ENCODE assay signal across 16 cellular contexts in genomic region chr7:17055596-17055995, GRCh38.
A peak's percentile ranks its signal among the peaks of the same experiment; 100 is the strongest.
DNase-seq lines count a peak whose midpoint lies in the region; TF ChIP-seq lines count a peak whose summit lies in the region.
"Had no signal": no experiment of that assay in that cellular context is flagged by ENCODE, and none has a peak within 500 bp of the region (broad histone marks: within the 10 kb centered on the region; RNA-seq: fewer than 3 reads in every experiment).

No MANE protein-coding gene starts in this region.

- H3K9ac ChIP-seq in mammary epithelial cell (ENCODE audit: insufficient read depth, low read length) = no peak overlapping the region
- H3K9ac ChIP-seq in smooth muscle cell (ENCODE audit: low read depth) = no peak overlapping the region
- H3K9ac ChIP-seq: BLaER1 treated with 17β-estradiol and CSF1 and Interleukin-3, amounts not matched to agents 10 nM and 100 nM had no signal

- H3F3A ChIP-seq in smooth muscle cell (ENCODE audit: low read depth) = no peaks in the 10 kb centered on the region

- intact Hi-C loops in mammary epithelial cell (cut with micrococcal nuclease) (loop anchor here (5.0 kb wide), 1 partner anchor 43 kb away; no protein-coding TSS in a partner anchor), prostate gland (cut with DNase I) (no loop called here)

- dilution Hi-C loops in mammary epithelial cell (cut with HindIII; ENCODE audit: low sequenced_read_pairs) = no loop called here

- H3K36me3 ChIP-seq in mammary epithelial cell (ENCODE audit: insufficient read depth, low read length) (no peaks in the 10 kb centered on the region), smooth muscle cell (ENCODE audit: low read depth) (no peaks in the 10 kb centered on the region), prostate gland (no peaks in the 10 kb centered on the region)
- H3K36me3 ChIP-seq: BLaER1 treated with 17β-estradiol and CSF1 and Interleukin-3, amounts not matched to agents 10 nM and 100 nM had no signal

- no peaks in the 10 kb centered on the region for H3K79me2 ChIP-seq in mammary epithelial cell (ENCODE audit: insufficient read depth, low read length)
- no peaks in the 10 kb centered on the region for H3K79me2 ChIP-seq in smooth muscle cell (ENCODE audit: low read depth)

- CTCF ChIA-PET in mammary epithelial cell (lab: Charles Lee; ENCODE audit: low non-redundant PET) = no interaction called here

- H3K4me1 ChIP-seq in mammary epithelial cell (ENCODE audit: insufficient read depth, low read length) (peaks cover 31% of the 10 kb centered on the region), smooth muscle cell (ENCODE audit: low read depth) (no peaks in the 10 kb centered on the region), prostate gland (replicated peaks) (no peaks in the 10 kb centered on the region)

- no peak for TF ChIP-seq CTCF in AG10803 (conservative IDR thresholded peaks at IDR 0.05; ENCODE audit: low read length)
- no peak for TF ChIP-seq CTCF in mammary epithelial cell (conservative IDR thresholded peaks at IDR 0.05 in 1 of 2, IDR thresholded peaks at IDR 0.05 in 1 of 2; ENCODE audit: extremely low read depth in 1 of 2, insufficient read depth in 1 of 2, low read depth in 1 of 2, low read length in 2 of 2)
- TF ChIP-seq CTCF in smooth muscle cell (IDR thresholded peaks at IDR 0.05; ENCODE audit: borderline replicate concordance, insufficient read depth, poor library complexity, severe bottlenecking) = no peak
- TF ChIP-seq CTCF in prostate gland (IDR thresholded peaks at IDR 0.05) = no peak

- TF ChIP-seq POLR2A in prostate gland (IDR thresholded peaks at IDR 0.05) = no peak

- in situ Hi-C loops in mammary epithelial cell (cut with MboI; ENCODE audit: low sequenced_read_pairs in 2 of 2) = no loop called here

- no peak overlapping the region for H3K4me3 ChIP-seq in AG10803 (ENCODE audit: low read length)
- H3K4me3 ChIP-seq in mammary epithelial cell (replicated peaks in 1 of 3; ENCODE audit: insufficient read depth in 1 of 3, low read depth in 2 of 3, low read length in 3 of 3) = no peak overlapping the region
- no peak overlapping the region for H3K4me3 ChIP-seq in smooth muscle cell
- H3K4me3 ChIP-seq in prostate gland = no peak overlapping the region
- H3K4me3 ChIP-seq: BLaER1 treated with 17β-estradiol and CSF1 and Interleukin-3, amounts not matched to agents 10 nM and 100 nM; GM12878 had no signal

- H3K4me2 ChIP-seq in mammary epithelial cell (ENCODE audit: insufficient read depth, low read depth, low read length) = peak overlapping the region; percentile 64
- H3K4me2 ChIP-seq in smooth muscle cell = no peak overlapping the region
- H3K4me2 ChIP-seq: BLaER1 treated with 17β-estradiol and CSF1 and Interleukin-3, amounts not matched to agents 10 nM and 100 nM had no signal

- BruUV-seq in mammary epithelial cell (replicated peaks; lab: Mats Ljungman, UMichigan) = no TSS peak

- DNase-seq in AG10803 (ENCODE audit: low read depth) (peak; percentile 66), mammary epithelial cell (no peak), fibroblast of gingiva (ENCODE audit: low read depth) (peak; percentile 73), smooth muscle cell (lab: John Stamatoyannopoulos, UW; ENCODE audit: unreplicated experiment) (no peak), prostate gland (ENCODE audit: low spot score) (no peak)
- DNase-seq in stimulated activated naive CD4-positive, alpha-beta T cell treated with Interleukin-2 at 50 U/mL for 16 hours (lab: John Stamatoyannopoulos, UW) = no peak
- no peak for DNase-seq in activated CD4-positive, alpha-beta T cell treated with anti-CD3 and anti-CD28 coated beads, Interleukin-2, amount 50 U/mL, for 4 hours
- DNase-seq: 8988T; Calu3; CD8-positive, alpha-beta T cell; DMS79 treated with DMSO at 0.1 percent for 48 hours; GF-D8; GOT3; H9 had no signal

- H4K20me1 ChIP-seq in mammary epithelial cell (ENCODE audit: insufficient read depth, low read length) (no peaks in the 10 kb centered on the region), smooth muscle cell (ENCODE audit: low read depth) (no peaks in the 10 kb centered on the region)
- H4K20me1 ChIP-seq: BLaER1 treated with 17β-estradiol and CSF1 and Interleukin-3, amounts not matched to agents 10 nM and 100 nM had no signal

- no peaks in the 10 kb centered on the region for H3K27me3 ChIP-seq in mammary epithelial cell (ENCODE audit: insufficient read depth, low read length)
- H3K27me3 ChIP-seq in smooth muscle cell (ENCODE audit: low read depth) = no peaks in the 10 kb centered on the region
- no peaks in the 10 kb centered on the region for H3K27me3 ChIP-seq in prostate gland (replicated peaks; ENCODE audit: insufficient read depth)

- H3K27ac ChIP-seq in mammary epithelial cell (ENCODE audit: insufficient read depth, low read depth, low read length) (peak overlapping the region; percentile 60), smooth muscle cell (ENCODE audit: low read depth) (peak overlapping the region; percentile 63), prostate gland (no peak overlapping the region)
- H3K27ac ChIP-seq: BLaER1 treated with 17β-estradiol and CSF1 and Interleukin-3, amounts not matched to agents 10 nM and 100 nM had no signal

- 97% methylated on average over 2 of the region's 2 CpGs for WGBS in mammary epithelial cell (ENCODE audit: low coverage, missing lambda C conversion rate)
- WGBS in smooth muscle cell (ENCODE audit: low lambda C conversion rate) = 96% methylated on average over 2 of the region's 2 CpGs
- WGBS in prostate gland = 95% methylated on average over 2 of the region's 2 CpGs

- H2AFZ ChIP-seq in mammary epithelial cell (ENCODE audit: low read depth, low read length) (peak overlapping the region; percentile 22), smooth muscle cell (ENCODE audit: low read depth) (no peak overlapping the region)

- H3K9me3 ChIP-seq in mammary epithelial cell (replicated peaks; ENCODE audit: insufficient read depth, low read length) (no peaks in the 10 kb centered on the region), smooth muscle cell (replicated peaks; ENCODE audit: low read depth) (no peaks in the 10 kb centered on the region), prostate gland (no peaks in the 10 kb centered on the region)

Comparison
In these comparisons a context has a peak if more than half of its experiments do, and no peak if none do; other contexts are left out.
1. DNase-seq: peak in AG10803 (single experiment) and fibroblast of gingiva (single experiment); none in mammary epithelial cell (single experiment), smooth muscle cell (single experiment), prostate gland (single experiment), stimulated activated naive CD4-positive, alpha-beta T cell treated with Interleukin-2 at 50 U/mL for 16 hours (single experiment) and activated CD4-positive, alpha-beta T cell treated with anti-CD3 and anti-CD28 coated beads, Interleukin-2, amount 50 U/mL, for 4 hours (0 of 2).
2. H3K27ac ChIP-seq: peak in mammary epithelial cell (single experiment) and smooth muscle cell (single experiment); none in prostate gland (0 of 2).